ENCODE assay signal across 27 cellular contexts in genomic region chr3:127149621-127150310, GRCh38. TPM values are rescaled to one million over a fixed set of nuclear protein-coding genes. Genes with fewer than 3 reads are reported as not detected.
"Had no signal": no experiment of that assay in that cellular context is flagged by ENCODE, and none has a peak within 500 bp of the region (broad histone marks: within the 10 kb centered on the region; RNA-seq: fewer than 3 reads in every experiment).

No MANE protein-coding gene starts in this region.

- H3K36me3 ChIP-seq: heart right ventricle, neutrophil, ovary, thoracic aorta had no signal

- H3K9me3 ChIP-seq: heart right ventricle, neutrophil, ovary, thoracic aorta had no signal

- DNase-seq: activated CD4-positive, alpha-beta T cell treated with anti-CD3 and anti-CD28 coated beads for 48 hours; activated CD8-positive, alpha-beta memory T cell treated with anti-CD3 and anti-CD28 coated beads, Interleukin-2, amount 10 ng/mL, durations not matched to agents 7 days and 5 days; activated CD8-positive, alpha-beta T cell treated with anti-CD3 and anti-CD28 coated beads for 36 hours; activated naive CD4-positive, alpha-beta T cell; activated naive CD8-positive, alpha-beta T cell treated with anti-CD3 and anti-CD28 coated beads, Interleukin-2, amount 10 ng/mL, durations not matched to agents 7 days and 5 days; activated T-cell treated with anti-CD3 and anti-CD28 coated beads for 4 hours; amniotic stem cell; effector CD4-positive, alpha-beta T cell; erythroblast; foreskin fibroblast; heart right ventricle; right cardiac atrium; stimulated activated CD4-positive, alpha-beta T cell treated with anti-CD3 and anti-CD28 coated beads, Interleukin-2, amount 100 ng/mL, for 24 hours; stimulated activated naive B cell treated with anti-CD40 and anti-IgM and Interleukin-4, amounts not matched to agents 10 μg/mL and 1 μg/mL and 100 μg/mL, for 72 hours; T-helper 17 cell had no signal

- H3K27ac Mint-ChIP-seq: activated CD8-positive, alpha-beta memory T cell treated with anti-CD3 and anti-CD28 coated beads, Interleukin-2, amount 10 ng/mL, durations not matched to agents 7 days and 5 days; activated CD8-positive, alpha-beta T cell treated with anti-CD3 and anti-CD28 coated beads for 36 hours; activated naive CD8-positive, alpha-beta T cell treated with anti-CD3 and anti-CD28 coated beads, Interleukin-2, amount 10 ng/mL, durations not matched to agents 7 days and 5 days; naive thymus-derived CD8-positive, alpha-beta T cell; stimulated activated naive B cell treated with anti-CD40 and anti-IgM and Interleukin-4, amounts not matched to agents 10 μg/mL and 1 μg/mL and 100 μg/mL, for 72 hours; T-helper 17 cell; type B pancreatic cell had no signal

- ATAC-seq: activated CD8-positive, alpha-beta memory T cell treated with anti-CD3 and anti-CD28 coated beads, Interleukin-2, amount 10 ng/mL, durations not matched to agents 7 days and 5 days; activated CD8-positive, alpha-beta T cell treated with anti-CD3 and anti-CD28 coated beads for 36 hours; heart right ventricle; left lobe of liver; naive thymus-derived CD8-positive, alpha-beta T cell; right cardiac atrium; T-helper 17 cell had no signal

- H3K36me3 Mint-ChIP-seq: activated CD8-positive, alpha-beta memory T cell treated with anti-CD3 and anti-CD28 coated beads, Interleukin-2, amount 10 ng/mL, durations not matched to agents 7 days and 5 days; activated naive CD8-positive, alpha-beta T cell treated with anti-CD3 and anti-CD28 coated beads, Interleukin-2, amount 10 ng/mL, durations not matched to agents 7 days and 5 days; naive thymus-derived CD8-positive, alpha-beta T cell; stimulated activated naive B cell treated with anti-CD40 and anti-IgM and Interleukin-4, amounts not matched to agents 10 μg/mL and 1 μg/mL and 100 μg/mL, for 72 hours; type B pancreatic cell had no signal

- H3K27ac ChIP-seq: heart right ventricle, neutrophil, ovary, skin epidermis, thoracic aorta had no signal

- H3K4me3 ChIP-seq: heart right ventricle, lung, ovary, skin epidermis, thoracic aorta had no signal

- H3K27me3 Mint-ChIP-seq: activated CD8-positive, alpha-beta T cell treated with anti-CD3 and anti-CD28 coated beads for 36 hours had no signal

- H3K4me3 Mint-ChIP-seq: activated CD8-positive, alpha-beta memory T cell treated with anti-CD3 and anti-CD28 coated beads, Interleukin-2, amount 10 ng/mL, durations not matched to agents 7 days and 5 days; activated CD8-positive, alpha-beta T cell treated with anti-CD3 and anti-CD28 coated beads for 36 hours; activated naive CD8-positive, alpha-beta T cell treated with anti-CD3 and anti-CD28 coated beads, Interleukin-2, amount 10 ng/mL, durations not matched to agents 7 days and 5 days; naive thymus-derived CD8-positive, alpha-beta T cell; stimulated activated naive B cell treated with anti-CD40 and anti-IgM and Interleukin-4, amounts not matched to agents 10 μg/mL and 1 μg/mL and 100 μg/mL, for 72 hours; T-helper 17 cell; type B pancreatic cell had no signal

- H3K4me1 Mint-ChIP-seq: naive thymus-derived CD8-positive, alpha-beta T cell; stimulated activated naive B cell treated with anti-CD40 and anti-IgM and Interleukin-4, amounts not matched to agents 10 μg/mL and 1 μg/mL and 100 μg/mL, for 72 hours; T-helper 17 cell had no signal

- H3K27me3 ChIP-seq: heart right ventricle, ovary had no signal

- H3K9me3 Mint-ChIP-seq: activated CD8-positive, alpha-beta T cell treated with anti-CD3 and anti-CD28 coated beads for 36 hours; activated naive CD8-positive, alpha-beta T cell treated with anti-CD3 and anti-CD28 coated beads, Interleukin-2, amount 10 ng/mL, durations not matched to agents 7 days and 5 days; stimulated activated naive B cell treated with anti-CD40 and anti-IgM and Interleukin-4, amounts not matched to agents 10 μg/mL and 1 μg/mL and 100 μg/mL, for 72 hours; type B pancreatic cell had no signal

RNA-seq across cellular contexts. Expression of gene PRR23E, which starts 43.2 kb away (rescaled TPM):
- total RNA-seq: activated CD8-positive, alpha-beta memory T cell treated with anti-CD3 and anti-CD28 coated beads, Interleukin-2, amount 10 ng/mL, durations not matched to agents 7 days and 5 days; activated CD8-positive, alpha-beta T cell treated with anti-CD3 and anti-CD28 coated beads for 36 hours; activated naive CD8-positive, alpha-beta T cell treated with anti-CD3 and anti-CD28 coated beads, Interleukin-2, amount 10 ng/mL, durations not matched to agents 7 days and 5 days; cerebellum; fibroblast of lung; heart right ventricle; kidney epithelial cell; left lobe of liver; lung; naive thymus-derived CD8-positive, alpha-beta T cell; ovary; pulmonary artery endothelial cell; right cardiac atrium; T-helper 17 cell; thoracic aorta had no signal
- polyA plus RNA-seq: fibroblast of lung; heart right ventricle; lung; naive thymus-derived CD8-positive, alpha-beta T cell; right cardiac atrium had no signal
